Comparison of ENCODE assay signal across 1 cellular context in the genomic region with DNA sequence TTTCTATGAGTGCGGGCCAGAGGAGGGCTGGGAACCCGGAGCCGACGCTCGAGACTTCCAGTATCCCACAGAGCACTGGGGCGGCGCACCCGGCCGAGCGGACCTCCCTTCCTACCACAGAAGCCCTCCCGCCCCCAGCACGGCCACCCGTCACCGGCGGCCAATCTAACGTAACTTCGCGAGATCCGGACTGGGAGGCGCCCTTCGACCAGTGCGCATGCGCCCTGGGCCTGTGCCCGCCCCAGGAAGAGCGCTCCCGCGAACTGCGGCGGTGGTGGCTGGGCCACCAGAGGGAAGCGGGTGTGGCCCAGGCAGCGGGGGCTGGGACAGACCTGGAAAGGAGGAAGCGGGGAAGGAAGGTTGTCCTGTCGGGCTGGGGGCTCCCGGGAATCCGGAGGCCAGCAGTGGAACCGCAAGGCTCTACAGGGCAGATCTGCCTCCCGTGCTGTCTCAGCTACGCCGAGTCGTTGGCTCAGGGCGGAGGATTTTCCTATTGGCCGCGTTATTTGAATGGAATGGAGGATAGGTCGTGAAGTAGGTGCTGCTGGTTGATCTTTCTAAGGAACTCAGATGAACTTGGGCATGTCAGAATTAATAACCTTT.
TF ChIP-seq lines count a peak whose summit lies in the region.

A gene (minus strand): TSS at position 77 of the 603 bp plus-strand sequence. CDS start 166 bp downstream, outside the sequence.

TF ChIP-seq in SK-N-SH, 30 proteins besides CTCF, POLR2A, EP300 and RAD21 (continued from another document):
- TF ChIP-seq, protein P1, sequence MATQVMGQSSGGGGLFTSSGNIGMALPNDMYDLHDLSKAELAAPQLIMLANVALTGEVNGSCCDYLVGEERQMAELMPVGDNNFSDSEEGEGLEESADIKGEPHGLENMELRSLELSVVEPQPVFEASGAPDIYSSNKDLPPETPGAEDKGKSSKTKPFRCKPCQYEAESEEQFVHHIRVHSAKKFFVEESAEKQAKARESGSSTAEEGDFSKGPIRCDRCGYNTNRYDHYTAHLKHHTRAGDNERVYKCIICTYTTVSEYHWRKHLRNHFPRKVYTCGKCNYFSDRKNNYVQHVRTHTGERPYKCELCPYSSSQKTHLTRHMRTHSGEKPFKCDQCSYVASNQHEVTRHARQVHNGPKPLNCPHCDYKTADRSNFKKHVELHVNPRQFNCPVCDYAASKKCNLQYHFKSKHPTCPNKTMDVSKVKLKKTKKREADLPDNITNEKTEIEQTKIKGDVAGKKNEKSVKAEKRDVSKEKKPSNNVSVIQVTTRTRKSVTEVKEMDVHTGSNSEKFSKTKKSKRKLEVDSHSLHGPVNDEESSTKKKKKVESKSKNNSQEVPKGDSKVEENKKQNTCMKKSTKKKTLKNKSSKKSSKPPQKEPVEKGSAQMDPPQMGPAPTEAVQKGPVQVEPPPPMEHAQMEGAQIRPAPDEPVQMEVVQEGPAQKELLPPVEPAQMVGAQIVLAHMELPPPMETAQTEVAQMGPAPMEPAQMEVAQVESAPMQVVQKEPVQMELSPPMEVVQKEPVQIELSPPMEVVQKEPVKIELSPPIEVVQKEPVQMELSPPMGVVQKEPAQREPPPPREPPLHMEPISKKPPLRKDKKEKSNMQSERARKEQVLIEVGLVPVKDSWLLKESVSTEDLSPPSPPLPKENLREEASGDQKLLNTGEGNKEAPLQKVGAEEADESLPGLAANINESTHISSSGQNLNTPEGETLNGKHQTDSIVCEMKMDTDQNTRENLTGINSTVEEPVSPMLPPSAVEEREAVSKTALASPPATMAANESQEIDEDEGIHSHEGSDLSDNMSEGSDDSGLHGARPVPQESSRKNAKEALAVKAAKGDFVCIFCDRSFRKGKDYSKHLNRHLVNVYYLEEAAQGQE (IDR thresholded peaks at IDR 0.05; ENCODE audit: low read depth, low read length) = peak; percentile 45; the same call in 1 of the 2 replicates
- TF ChIP-seq JUND (IDR thresholded peaks at IDR 0.05) (no peak), YY1 (IDR thresholded peaks at IDR 0.05; ENCODE audit: low read depth) (no peak), MEF2A (IDR thresholded peaks at IDR 0.05; ENCODE audit: borderline replicate concordance, low read depth) (no peak), GABPA (IDR thresholded peaks at IDR 0.05; ENCODE audit: low read depth) (peak; percentile 56), TCF12 (IDR thresholded peaks at IDR 0.05) (peak; percentile 38; the same call in 1 of the 2 replicates), RXRA (IDR thresholded peaks at IDR 0.05; ENCODE audit: borderline replicate concordance, low read depth) (no peak), SIN3A (IDR thresholded peaks at IDR 0.05; ENCODE audit: borderline replicate concordance, low read depth, low read length) (no peak; the same call in 1 of the 2 replicates), SMC3 (IDR thresholded peaks at IDR 0.05; ENCODE audit: low read depth, low read length) (peak; percentile 20; the same call in 1 of the 2 replicates), FOSL2 (IDR thresholded peaks at IDR 0.05; ENCODE audit: borderline replicate concordance, low read depth) (no peak), TAF1 (IDR thresholded peaks at IDR 0.05; ENCODE audit: borderline replicate concordance, low read depth, low read length) (peak; percentile 76)
- TF ChIP-seq, protein P2, sequence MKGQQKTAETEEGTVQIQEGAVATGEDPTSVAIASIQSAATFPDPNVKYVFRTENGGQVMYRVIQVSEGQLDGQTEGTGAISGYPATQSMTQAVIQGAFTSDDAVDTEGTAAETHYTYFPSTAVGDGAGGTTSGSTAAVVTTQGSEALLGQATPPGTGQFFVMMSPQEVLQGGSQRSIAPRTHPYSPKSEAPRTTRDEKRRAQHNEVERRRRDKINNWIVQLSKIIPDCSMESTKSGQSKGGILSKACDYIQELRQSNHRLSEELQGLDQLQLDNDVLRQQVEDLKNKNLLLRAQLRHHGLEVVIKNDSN (IDR thresholded peaks at IDR 0.05; ENCODE audit: borderline replicate concordance, low read depth) = no peak
- TF ChIP-seq, protein P3, sequence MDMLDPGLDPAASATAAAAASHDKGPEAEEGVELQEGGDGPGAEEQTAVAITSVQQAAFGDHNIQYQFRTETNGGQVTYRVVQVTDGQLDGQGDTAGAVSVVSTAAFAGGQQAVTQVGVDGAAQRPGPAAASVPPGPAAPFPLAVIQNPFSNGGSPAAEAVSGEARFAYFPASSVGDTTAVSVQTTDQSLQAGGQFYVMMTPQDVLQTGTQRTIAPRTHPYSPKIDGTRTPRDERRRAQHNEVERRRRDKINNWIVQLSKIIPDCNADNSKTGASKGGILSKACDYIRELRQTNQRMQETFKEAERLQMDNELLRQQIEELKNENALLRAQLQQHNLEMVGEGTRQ (IDR thresholded peaks at IDR 0.05; ENCODE audit: borderline replicate concordance, low read depth, low read length) = no peak
- TF ChIP-seq, protein P4, sequence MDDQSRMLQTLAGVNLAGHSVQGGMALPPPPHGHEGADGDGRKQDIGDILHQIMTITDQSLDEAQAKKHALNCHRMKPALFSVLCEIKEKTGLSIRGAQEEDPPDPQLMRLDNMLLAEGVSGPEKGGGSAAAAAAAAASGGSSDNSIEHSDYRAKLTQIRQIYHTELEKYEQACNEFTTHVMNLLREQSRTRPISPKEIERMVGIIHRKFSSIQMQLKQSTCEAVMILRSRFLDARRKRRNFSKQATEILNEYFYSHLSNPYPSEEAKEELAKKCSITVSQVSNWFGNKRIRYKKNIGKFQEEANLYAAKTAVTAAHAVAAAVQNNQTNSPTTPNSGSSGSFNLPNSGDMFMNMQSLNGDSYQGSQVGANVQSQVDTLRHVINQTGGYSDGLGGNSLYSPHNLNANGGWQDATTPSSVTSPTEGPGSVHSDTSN (IDR thresholded peaks at IDR 0.05) = peak; percentile 49; the same call in 1 of the 2 replicates
